In genomic region chr2:69517410-69517809, GRCh38 we compare ENCODE assay signal across 22 cellular contexts.
"Had no signal": no experiment of that assay in that cellular context is flagged by ENCODE, and none has a peak within 500 bp of the region (broad histone marks: within the 10 kb centered on the region; RNA-seq: fewer than 3 reads in every experiment).

No MANE protein-coding gene starts in this region.

- H3K27ac Mint-ChIP-seq: endodermal cell; mesothelial cell of epicardium; stimulated activated naive B cell treated with anti-CD40 and anti-IgM and Interleukin-4, amounts not matched to agents 10 μg/mL and 1 μg/mL and 100 μg/mL, for 72 hours; T-helper 2 cell treated with Interferon-gamma antibody and Interleukin-4, amounts not matched to agents 5 μg/mL and 100 μg/mL, for 36 hours had no signal

- H3K27ac ChIP-seq: gastrocnemius medialis, left ventricle myocardium inferior, sigmoid colon, transverse colon, vagina, WERI-Rb-1 had no signal

- H3K27me3 ChIP-seq: gastrocnemius medialis, sigmoid colon, transverse colon, vagina had no signal

- H3K4me3 ChIP-seq: gastrocnemius medialis, left ventricle myocardium inferior, sigmoid colon, smooth muscle cell, transverse colon, vagina had no signal

- H3K9me3 Mint-ChIP-seq: endodermal cell; mesothelial cell of epicardium; natural killer cell; stimulated activated naive B cell treated with anti-CD40 and anti-IgM and Interleukin-4, amounts not matched to agents 10 μg/mL and 1 μg/mL and 100 μg/mL, for 72 hours; T-helper 2 cell treated with Interferon-gamma antibody and Interleukin-4, amounts not matched to agents 5 μg/mL and 100 μg/mL, for 36 hours had no signal

- H3K27me3 Mint-ChIP-seq: stimulated activated naive B cell treated with anti-CD40 and anti-IgM and Interleukin-4, amounts not matched to agents 10 μg/mL and 1 μg/mL and 100 μg/mL, for 72 hours had no signal

- DNase-seq: activated CD4-positive, alpha-beta T cell treated with anti-CD3 and anti-CD28 coated beads, Interleukin-2, amount 50 U/mL, for 1 hour; activated CD4-positive, CD25-positive, alpha-beta regulatory T cell treated with anti-CD3 and anti-CD28 coated beads, Interleukin-2, amount 50 U/mL, for 72 hours; activated effector memory CD4-positive, alpha-beta T cell treated with Interleukin-2 at 50 U/mL for 16 hours; activated naive CD4-positive, alpha-beta T cell treated with anti-CD3 and anti-CD28 coated beads, Interleukin-2, amount 50 U/mL, for 16 hours; activated T-cell treated with anti-CD3 and anti-CD28 coated beads, Interleukin-2, amount 50 U/mL, for 1 hour; amniotic stem cell; cerebellar nuclear complex; cortex of kidney; endodermal cell; gastrocnemius medialis; hippocampal formation; left ventricle myocardium inferior; natural killer cell; sigmoid colon; stimulated activated CD4-positive, alpha-beta T cell treated with anti-CD3 and anti-CD28 coated beads, Interleukin-15, amount 100 ng/mL, for 24 hours; stimulated activated naive B cell treated with anti-CD40 and anti-IgM and Interleukin-4, amounts not matched to agents 10 μg/mL and 1 μg/mL and 100 μg/mL, for 72 hours; transverse colon; WERI-Rb-1 had no signal

- H3K9me3 ChIP-seq: gastrocnemius medialis, left ventricle myocardium inferior, sigmoid colon, transverse colon, vagina had no signal

- ATAC-seq: natural killer cell; stimulated activated naive B cell treated with anti-CD40 and anti-IgM and Interleukin-4, amounts not matched to agents 10 μg/mL and 1 μg/mL and 100 μg/mL, for 72 hours had no signal

- H3K4me1 ChIP-seq: sigmoid colon, transverse colon, vagina had no signal

- H3K4me3 Mint-ChIP-seq: endodermal cell; mesothelial cell of epicardium; natural killer cell; stimulated activated naive B cell treated with anti-CD40 and anti-IgM and Interleukin-4, amounts not matched to agents 10 μg/mL and 1 μg/mL and 100 μg/mL, for 72 hours; T-helper 2 cell treated with Interferon-gamma antibody and Interleukin-4, amounts not matched to agents 5 μg/mL and 100 μg/mL, for 36 hours had no signal

- H3K4me1 Mint-ChIP-seq: mesothelial cell of epicardium; stimulated activated naive B cell treated with anti-CD40 and anti-IgM and Interleukin-4, amounts not matched to agents 10 μg/mL and 1 μg/mL and 100 μg/mL, for 72 hours had no signal
